In the genomic region with DNA sequence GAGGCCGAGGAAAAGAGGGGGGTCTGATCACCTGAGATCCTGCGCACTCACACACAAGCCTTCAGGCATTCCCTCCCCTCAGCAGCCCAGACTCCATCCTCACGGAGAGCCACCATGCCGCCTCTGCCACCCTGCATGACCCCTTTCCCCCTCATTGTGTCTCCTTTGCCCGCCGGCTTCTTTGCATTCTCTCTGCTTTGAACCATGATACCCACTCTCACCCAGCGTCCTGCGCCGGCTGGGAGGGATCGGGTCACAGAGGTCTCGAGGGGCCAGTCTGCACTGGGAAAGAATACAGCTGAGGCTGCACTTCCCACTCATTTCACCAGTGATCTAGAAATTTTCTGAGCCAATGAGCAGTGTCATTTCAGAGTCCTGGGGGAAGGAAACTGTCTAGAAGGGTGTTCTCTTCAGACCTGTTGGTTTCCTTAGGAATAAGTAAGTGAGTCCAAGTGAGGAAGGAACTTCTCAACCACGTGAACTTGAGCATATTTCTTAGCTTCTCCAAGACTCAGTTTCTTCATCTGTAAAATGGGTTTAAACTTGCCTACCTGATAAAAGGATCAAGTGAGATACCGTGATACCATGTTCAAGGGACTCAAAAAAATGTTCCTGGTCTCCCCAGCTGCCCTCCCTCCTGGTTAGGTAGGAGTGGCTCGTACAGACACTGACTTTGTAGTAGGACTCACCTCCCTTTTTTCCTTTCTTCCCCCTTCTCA, we compare ENCODE assay signal across 19 cellular contexts.
"Had no signal": no experiment of that assay in that cellular context is flagged by ENCODE, and none has a peak within 500 bp of the region (broad histone marks: within the 10 kb centered on the region; RNA-seq: fewer than 3 reads in every experiment).

No MANE protein-coding gene starts in this region.

- H3K27me3 Mint-ChIP-seq: dendritic cell treated with granulocyte-macrophage colony-stimulating factor and Interleukin-4, amounts not matched to agents 40 ng/mL and 50 ng/mL, for 4 days; stimulated activated memory B cell treated with anti-CD40 and anti-IgM and Interleukin-4, amounts not matched to agents 10 μg/mL and 1 μg/mL and 100 μg/mL, for 72 hours; stimulated activated naive CD8-positive, alpha-beta T cell treated with anti-CD3 and anti-CD28 coated beads, Interleukin-15, Interleukin-2, amounts not matched to agents 100 ng/mL and 50 ng/mL, for 24 hours had no signal

- H3K9me3 Mint-ChIP-seq: dendritic cell treated with granulocyte-macrophage colony-stimulating factor and Interleukin-4, amounts not matched to agents 40 ng/mL and 50 ng/mL, for 4 days; effector memory CD8-positive, alpha-beta T cell; naive thymus-derived CD4-positive, alpha-beta T cell; nephron progenitor cell; stimulated activated memory B cell treated with anti-CD40 and anti-IgM and Interleukin-4, amounts not matched to agents 10 μg/mL and 1 μg/mL and 100 μg/mL, for 72 hours; stimulated activated naive CD8-positive, alpha-beta T cell treated with anti-CD3 and anti-CD28 coated beads, Interleukin-15, Interleukin-2, amounts not matched to agents 100 ng/mL and 50 ng/mL, for 24 hours had no signal

- ATAC-seq: effector memory CD8-positive, alpha-beta T cell; left colon; naive thymus-derived CD4-positive, alpha-beta T cell; sciatic nerve; stimulated activated memory B cell treated with anti-CD40 and anti-IgM and Interleukin-4, amounts not matched to agents 10 μg/mL and 1 μg/mL and 100 μg/mL, for 72 hours had no signal

- H2AFZ ChIP-seq: hepatocyte had no signal

- H3K4me3 Mint-ChIP-seq: dendritic cell treated with granulocyte-macrophage colony-stimulating factor and Interleukin-4, amounts not matched to agents 40 ng/mL and 50 ng/mL, for 4 days; effector memory CD8-positive, alpha-beta T cell; naive thymus-derived CD4-positive, alpha-beta T cell; stimulated activated memory B cell treated with anti-CD40 and anti-IgM and Interleukin-4, amounts not matched to agents 10 μg/mL and 1 μg/mL and 100 μg/mL, for 72 hours; stimulated activated naive CD8-positive, alpha-beta T cell treated with anti-CD3 and anti-CD28 coated beads, Interleukin-15, Interleukin-2, amounts not matched to agents 100 ng/mL and 50 ng/mL, for 24 hours had no signal

- H3K4me2 ChIP-seq: hepatocyte had no signal

- H3K27ac Mint-ChIP-seq: dendritic cell treated with granulocyte-macrophage colony-stimulating factor and Interleukin-4, amounts not matched to agents 40 ng/mL and 50 ng/mL, for 4 days; effector memory CD8-positive, alpha-beta T cell; naive thymus-derived CD4-positive, alpha-beta T cell; stimulated activated memory B cell treated with anti-CD40 and anti-IgM and Interleukin-4, amounts not matched to agents 10 μg/mL and 1 μg/mL and 100 μg/mL, for 72 hours; stimulated activated naive CD8-positive, alpha-beta T cell treated with anti-CD3 and anti-CD28 coated beads, Interleukin-15, Interleukin-2, amounts not matched to agents 100 ng/mL and 50 ng/mL, for 24 hours had no signal

- DNase-seq: effector memory CD8-positive, alpha-beta T cell; kidney; left colon; mesendoderm; naive thymus-derived CD4-positive, alpha-beta T cell; nephron progenitor cell; spleen; stimulated activated CD4-positive, alpha-beta T cell treated with anti-CD3 and anti-CD28 coated beads, Interleukin-15, amount 100 ng/mL, for 24 hours; stimulated activated CD4-positive, alpha-beta T cell treated with anti-CD3 and anti-CD28 coated beads, Interleukin-1b, Interleukin-23, amount 100 ng/mL, for 48 hours; stimulated activated CD4-positive, alpha-beta T cell treated with anti-CD3 and anti-CD28 coated beads, Interleukin-4, amount 100 ng/mL, for 24 hours; tibial artery; uterus had no signal

- H3K4me1 ChIP-seq: foreskin keratinocyte, spleen, uterus had no signal

- H3K4me3 ChIP-seq: hepatocyte, spleen, tibial artery, upper lobe of left lung, uterus had no signal

- H3K27ac ChIP-seq: foreskin keratinocyte, hepatocyte, spleen, tibial artery, upper lobe of left lung, uterus had no signal

- H3K4me1 Mint-ChIP-seq: naive thymus-derived CD4-positive, alpha-beta T cell; stimulated activated memory B cell treated with anti-CD40 and anti-IgM and Interleukin-4, amounts not matched to agents 10 μg/mL and 1 μg/mL and 100 μg/mL, for 72 hours had no signal

- H3K27me3 ChIP-seq: foreskin keratinocyte, hepatocyte, spleen, tibial artery, upper lobe of left lung, uterus had no signal

- H3K36me3 Mint-ChIP-seq: naive thymus-derived CD4-positive, alpha-beta T cell; stimulated activated memory B cell treated with anti-CD40 and anti-IgM and Interleukin-4, amounts not matched to agents 10 μg/mL and 1 μg/mL and 100 μg/mL, for 72 hours had no signal

- H3K9me3 ChIP-seq: spleen, tibial artery, upper lobe of left lung, uterus had no signal

- H3K36me3 ChIP-seq: spleen, uterus had no signal
